In the genomic region with DNA sequence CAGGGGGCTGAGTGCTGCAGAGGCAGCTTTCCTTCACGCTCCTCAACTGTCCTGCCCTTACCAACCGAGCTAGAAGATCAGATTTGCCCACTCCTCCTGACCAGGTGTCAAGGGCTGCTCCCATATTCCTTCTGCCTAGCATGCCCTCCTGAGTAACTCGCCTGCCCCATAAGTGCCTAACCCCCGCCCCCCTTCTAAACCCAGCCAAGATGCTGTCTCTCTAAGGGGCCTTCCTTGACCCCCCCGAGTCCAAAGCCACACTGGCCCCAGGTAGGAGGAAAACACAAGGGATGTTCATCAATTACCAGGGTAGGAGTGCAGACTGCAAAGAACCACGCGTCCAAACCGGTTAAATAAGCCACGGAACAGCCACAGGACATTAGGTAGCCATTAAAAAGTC, we compare ENCODE assay signal across 22 cellular contexts. TPM values are rescaled to one million over a fixed set of nuclear protein-coding genes. Genes with fewer than 3 reads are reported as not detected.
A peak's percentile ranks its signal among the peaks of the same experiment; 100 is the strongest.
DNase-seq lines count a peak whose midpoint lies in the region; ATAC-seq lines count a peak whose summit lies in the region.
"Had no signal": no experiment of that assay in that cellular context is flagged by ENCODE, and none has a peak within 500 bp of the region (broad histone marks: within the 10 kb centered on the region; RNA-seq: fewer than 3 reads in every experiment).

No MANE protein-coding gene starts in this region.

- H3K4me3 ChIP-seq in BLaER1 = peak overlapping the region; percentile 18
- H3K4me3 ChIP-seq in CD8-positive, alpha-beta memory T cell (ENCODE audit: low read length) = no peak overlapping the region
- H3K4me3 ChIP-seq: GM23338, PC-9 had no signal

- H3K4me2 ChIP-seq in BLaER1 = peak overlapping the region; percentile 100
- H3K4me2 ChIP-seq: GM23338, PC-9 had no signal

- peaks cover 85 to 89% (median 88%) of the 10 kb centered on the region in 3 donors for H3K4me1 Mint-ChIP-seq in CD8-positive, alpha-beta memory T cell
- peaks cover 83% of the 10 kb centered on the region for H3K4me1 Mint-ChIP-seq in activated T-helper 2 cell treated with anti-CD3 and anti-CD28 coated beads, Interferon-gamma antibody, Interleukin-2, Interleukin-4, amounts not matched to agents 10 μg/mL and 5 μg/mL and 100 μg/mL, durations not matched to agents 14 hours and 24 hours and 36 hours (ENCODE audit: low read depth)
- peaks cover 74 to 80% of the 10 kb centered on the region in 2 donors for H3K4me1 Mint-ChIP-seq in natural killer cell treated with Interleukin-12 subunit alpha and Interleukin-12 subunit beta and Interleukin-15 and Interleukin-18, amount 100 ng/mL, for 72 hours (ENCODE audit: low read depth in 2 of 2)

- DNase-seq in CD8-positive, alpha-beta memory T cell = no peak
- no peak for DNase-seq in activated T-helper 2 cell treated with anti-CD3 and anti-CD28 coated beads, Interferon-gamma antibody, Interleukin-2, Interleukin-4, amounts not matched to agents 10 μg/mL and 5 μg/mL and 100 μg/mL, durations not matched to agents 14 hours and 24 hours and 36 hours (ENCODE audit: low spot score)
- DNase-seq in natural killer cell treated with Interleukin-12 subunit alpha and Interleukin-12 subunit beta and Interleukin-15 and Interleukin-18, amount 100 ng/mL, for 72 hours (ENCODE audit: low spot score) = no peak
- DNase-seq in left colon (no peak), RPMI8226 (no peak), H4 (ENCODE audit: low spot score) (no peak), COR-L47 (lab: John Stamatoyannopoulos, UW) (no peak)
- DNase-seq: activated CD4-positive, alpha-beta T cell treated with anti-CD3 and anti-CD28 coated beads for 48 hours; activated T-cell treated with anti-CD3 and anti-CD28 coated beads, Interleukin-2, amount 50 U/mL, for 48 hours; anterior cingulate cortex; DMS153; hippocampal formation; kidney glomerular epithelial cell; NCI-H2029 treated with DMSO at 0.1 percent for 48 hours; NCI-H526; nucleus accumbens; PC-9; stimulated activated CD4-positive, alpha-beta T cell treated with anti-CD3 and anti-CD28 coated beads, Interleukin-2, amount 100 ng/mL, for 48 hours had no signal

- H3K9me3 Mint-ChIP-seq in CD8-positive, alpha-beta memory T cell = no peaks in the 10 kb centered on the region
- no peaks in the 10 kb centered on the region for H3K9me3 Mint-ChIP-seq in activated T-helper 2 cell treated with anti-CD3 and anti-CD28 coated beads, Interferon-gamma antibody, Interleukin-2, Interleukin-4, amounts not matched to agents 10 μg/mL and 5 μg/mL and 100 μg/mL, durations not matched to agents 14 hours and 24 hours and 36 hours
- no peaks in the 10 kb centered on the region for H3K9me3 Mint-ChIP-seq in natural killer cell treated with Interleukin-12 subunit alpha and Interleukin-12 subunit beta and Interleukin-15 and Interleukin-18, amount 100 ng/mL, for 72 hours
- H3K9me3 Mint-ChIP-seq: endodermal cell, GM23338 had no signal

- CTCF ChIA-PET in CD8-positive, alpha-beta memory T cell (lab: Charles Lee) = interaction anchor here (2.1 kb wide), 1 partner anchor 19 kb away, joined by 7 read pairs; no protein-coding TSS in a partner anchor

- H3K4me1 ChIP-seq in BLaER1 = peaks cover 91% of the 10 kb centered on the region
- H3K4me1 ChIP-seq in CD8-positive, alpha-beta memory T cell (ENCODE audit: insufficient read depth, low read length) = peaks cover 89% of the 10 kb centered on the region

- H3K36me3 Mint-ChIP-seq in CD8-positive, alpha-beta memory T cell = peaks cover 0 to 75% (median 10%) of the 10 kb centered on the region in 3 donors
- H3K36me3 Mint-ChIP-seq in activated T-helper 2 cell treated with anti-CD3 and anti-CD28 coated beads, Interferon-gamma antibody, Interleukin-2, Interleukin-4, amounts not matched to agents 10 μg/mL and 5 μg/mL and 100 μg/mL, durations not matched to agents 14 hours and 24 hours and 36 hours (ENCODE audit: low read depth) = peaks cover 64% of the 10 kb centered on the region
- H3K36me3 Mint-ChIP-seq in natural killer cell treated with Interleukin-12 subunit alpha and Interleukin-12 subunit beta and Interleukin-15 and Interleukin-18, amount 100 ng/mL, for 72 hours = peaks cover 10% of the 10 kb centered on the region

- peak overlapping the region; percentile 22 to 73 (median 54) for H3K4me3 Mint-ChIP-seq in CD8-positive, alpha-beta memory T cell
- no peak overlapping the region for H3K4me3 Mint-ChIP-seq in activated T-helper 2 cell treated with anti-CD3 and anti-CD28 coated beads, Interferon-gamma antibody, Interleukin-2, Interleukin-4, amounts not matched to agents 10 μg/mL and 5 μg/mL and 100 μg/mL, durations not matched to agents 14 hours and 24 hours and 36 hours (ENCODE audit: low read depth)
- no peak overlapping the region for H3K4me3 Mint-ChIP-seq in natural killer cell treated with Interleukin-12 subunit alpha and Interleukin-12 subunit beta and Interleukin-15 and Interleukin-18, amount 100 ng/mL, for 72 hours
- H3K4me3 Mint-ChIP-seq: endodermal cell, GM23338 had no signal

- no peak for ATAC-seq in natural killer cell treated with Interleukin-12 subunit alpha and Interleukin-12 subunit beta and Interleukin-15 and Interleukin-18, amount 100 ng/mL, for 72 hours
- ATAC-seq in left colon = no peak
- ATAC-seq: GM23338, sciatic nerve had no signal

- H3K27me3 Mint-ChIP-seq in CD8-positive, alpha-beta memory T cell = no peaks in the 10 kb centered on the region
- no peaks in the 10 kb centered on the region for H3K27me3 Mint-ChIP-seq in activated T-helper 2 cell treated with anti-CD3 and anti-CD28 coated beads, Interferon-gamma antibody, Interleukin-2, Interleukin-4, amounts not matched to agents 10 μg/mL and 5 μg/mL and 100 μg/mL, durations not matched to agents 14 hours and 24 hours and 36 hours (ENCODE audit: low read depth)
- H3K27me3 Mint-ChIP-seq in natural killer cell treated with Interleukin-12 subunit alpha and Interleukin-12 subunit beta and Interleukin-15 and Interleukin-18, amount 100 ng/mL, for 72 hours = no peaks in the 10 kb centered on the region

- peaks cover 22% of the 10 kb centered on the region for H4K20me1 ChIP-seq in BLaER1

- peaks cover 8% of the 10 kb centered on the region for H3K36me3 ChIP-seq in BLaER1
- peaks cover 9% of the 10 kb centered on the region for H3K36me3 ChIP-seq in CD8-positive, alpha-beta memory T cell (ENCODE audit: insufficient read depth, low read length)

- peak overlapping the region; percentile 83 to 99 (median 97) for H3K27ac Mint-ChIP-seq in CD8-positive, alpha-beta memory T cell
- peak overlapping the region; percentile 45 for H3K27ac Mint-ChIP-seq in activated T-helper 2 cell treated with anti-CD3 and anti-CD28 coated beads, Interferon-gamma antibody, Interleukin-2, Interleukin-4, amounts not matched to agents 10 μg/mL and 5 μg/mL and 100 μg/mL, durations not matched to agents 14 hours and 24 hours and 36 hours
- H3K27ac Mint-ChIP-seq in natural killer cell treated with Interleukin-12 subunit alpha and Interleukin-12 subunit beta and Interleukin-15 and Interleukin-18, amount 100 ng/mL, for 72 hours = peak overlapping the region; percentile 94 to 98
- H3K27ac Mint-ChIP-seq: endodermal cell, GM23338 had no signal

- peak overlapping the region; percentile 98 for H3K27ac ChIP-seq in BLaER1
- H3K27ac ChIP-seq in CD8-positive, alpha-beta memory T cell (ENCODE audit: low read depth, low read length) = no peak overlapping the region
- H3K27ac ChIP-seq: PC-9 had no signal

- POLR2A ChIA-PET in CD8-positive, alpha-beta memory T cell (lab: Charles Lee) = no interaction called here

- peak overlapping the region; percentile 46; the same call in 1 of the 2 replicates for H3K9ac ChIP-seq in BLaER1

- no peaks in the 10 kb centered on the region for H3K9me3 ChIP-seq in BLaER1
- no peaks in the 10 kb centered on the region for H3K9me3 ChIP-seq in CD8-positive, alpha-beta memory T cell (ENCODE audit: low read length)

- H3K27me3 ChIP-seq in BLaER1 = no peaks in the 10 kb centered on the region
- no peaks in the 10 kb centered on the region for H3K27me3 ChIP-seq in CD8-positive, alpha-beta memory T cell (ENCODE audit: insufficient read depth, low read length, poor library complexity, severe bottlenecking)

- intact Hi-C loops in activated T-helper 2 cell treated with anti-CD3 and anti-CD28 coated beads, Interferon-gamma antibody, Interleukin-2, Interleukin-4, amounts not matched to agents 10 μg/mL and 5 μg/mL and 100 μg/mL, durations not matched to agents 14 hours and 24 hours and 36 hours (cut with micrococcal nuclease) = no loop called here
- intact Hi-C loops in left colon (cut with DNase I, micrococcal nuclease) = no loop called here

RNA-seq across cellular contexts. Expression of gene CCDC69, which starts 4.8 kb away (rescaled TPM):
- 10 to 100 TPM; 47.9 to 50.5 TPM for total RNA-seq in CD8-positive, alpha-beta memory T cell
- 134 TPM for polyA plus RNA-seq in CD8-positive, alpha-beta memory T cell
- total RNA-seq in activated T-helper 2 cell treated with anti-CD3 and anti-CD28 coated beads, Interferon-gamma antibody, Interleukin-2, Interleukin-4, amounts not matched to agents 10 μg/mL and 5 μg/mL and 100 μg/mL, durations not matched to agents 14 hours and 24 hours and 36 hours = 29.8 and 31.4 TPM in 2 replicates
- 10 to 100 TPM; 59.6 to 98.5 TPM for total RNA-seq in natural killer cell treated with Interleukin-12 subunit alpha and Interleukin-12 subunit beta and Interleukin-15 and Interleukin-18, amount 100 ng/mL, for 72 hours
- total RNA-seq in left colon = 10 to 100 TPM in 1 of 2 donors, 1 to 10 TPM in 1; 7.1 to 29.0 TPM
- total RNA-seq in H4 (2014; rRNA removed; shearing (Covaris generic)) = 4.9 and 7.2 TPM in 2 replicates

RNA-seq across cellular contexts. Expression of gene GM2A, which starts 33.8 kb away (rescaled TPM):
- total RNA-seq in CD8-positive, alpha-beta memory T cell = 10 to 100 TPM; 12.7 to 14.9 TPM
- 4.7 TPM for polyA plus RNA-seq in CD8-positive, alpha-beta memory T cell
- 20.4 and 20.9 TPM in 2 replicates for total RNA-seq in activated T-helper 2 cell treated with anti-CD3 and anti-CD28 coated beads, Interferon-gamma antibody, Interleukin-2, Interleukin-4, amounts not matched to agents 10 μg/mL and 5 μg/mL and 100 μg/mL, durations not matched to agents 14 hours and 24 hours and 36 hours
- total RNA-seq in natural killer cell treated with Interleukin-12 subunit alpha and Interleukin-12 subunit beta and Interleukin-15 and Interleukin-18, amount 100 ng/mL, for 72 hours = 10 to 100 TPM; 15.4 to 15.9 TPM
- 10 to 100 TPM; 19.0 to 28.1 TPM for total RNA-seq in left colon
- total RNA-seq in H4 (2014; rRNA removed; shearing (Covaris generic)) = 13.7 and 16.2 TPM in 2 replicates

Comparison
In these comparisons a context has a peak if more than half of its experiments do, and no peak if none do; other contexts are left out.
1. H3K27ac Mint-ChIP-seq: peak in every context shown above with its lines; median percentile 97 in CD8-positive, alpha-beta memory T cell; 96 in natural killer cell treated with Interleukin-12 subunit alpha and Interleukin-12 subunit beta and Interleukin-15 and Interleukin-18, amount 100 ng/mL, for 72 hours; 45 in activated T-helper 2 cell treated with anti-CD3 and anti-CD28 coated beads, Interferon-gamma antibody, Interleukin-2, Interleukin-4, amounts not matched to agents 10 μg/mL and 5 μg/mL and 100 μg/mL, durations not matched to agents 14 hours and 24 hours and 36 hours.
2. H3K4me3 Mint-ChIP-seq: peak in CD8-positive, alpha-beta memory T cell (7 of 7); none in activated T-helper 2 cell treated with anti-CD3 and anti-CD28 coated beads, Interferon-gamma antibody, Interleukin-2, Interleukin-4, amounts not matched to agents 10 μg/mL and 5 μg/mL and 100 μg/mL, durations not matched to agents 14 hours and 24 hours and 36 hours (single experiment) and natural killer cell treated with Interleukin-12 subunit alpha and Interleukin-12 subunit beta and Interleukin-15 and Interleukin-18, amount 100 ng/mL, for 72 hours (single experiment).